21 cellular contexts compared by ENCODE assay signal in genomic region chr12:127398026-127398715, GRCh38.
A peak's percentile ranks its signal among the peaks of the same experiment; 100 is the strongest.
DNase-seq lines count a peak whose midpoint lies in the region; ATAC-seq and TF ChIP-seq lines count a peak whose summit lies in the region.
"Had no signal": no experiment of that assay in that cellular context is flagged by ENCODE, and none has a peak within 500 bp of the region (broad histone marks: within the 10 kb centered on the region; RNA-seq: fewer than 3 reads in every experiment).

No MANE protein-coding gene starts in this region.

- H3K23ac ChIP-seq in IMR-90 (ENCODE audit: low read depth, low read length): no peak overlapping the region

- TF ChIP-seq RAD21 in IMR-90 (IDR thresholded peaks at IDR 0.05; ENCODE audit: low read length): no peak

- H3K4me1 Mint-ChIP-seq in chondrocyte (ENCODE audit: low read depth): peaks cover 20% of the 10 kb centered on the region

- ATAC-seq in IMR-90 (ENCODE audit: low read depth) (no peak), foreskin keratinocyte (peak; percentile 18), Right ventricle myocardium inferior (no peak)
- ATAC-seq: A549 had no signal

- H3K36me3 Mint-ChIP-seq in chondrocyte (ENCODE audit: low read depth): no peaks in the 10 kb centered on the region

- no peaks in the 10 kb centered on the region for H3K27me3 ChIP-seq in IMR-90 (ENCODE audit: control insufficient read depth, insufficient read depth, low read length)
- no peaks in the 10 kb centered on the region for H3K27me3 ChIP-seq in foreskin keratinocyte
- H3K27me3 ChIP-seq: MG63, Peyer's patch had no signal

- H3K27me3 Mint-ChIP-seq in chondrocyte (ENCODE audit: low read depth): no peaks in the 10 kb centered on the region
- H3K27me3 Mint-ChIP-seq: CD4-positive, alpha-beta T cell had no signal

- H2BK120ac ChIP-seq in IMR-90 (ENCODE audit: low read depth, low read length): peak overlapping the region; percentile 42; the same call in 1 of the 2 replicates

- DNase-seq in EH (ENCODE audit: low read depth) (peak; percentile 32), IMR-90 (peak; percentile 28), SW480 (ENCODE audit: low spot score) (peak; percentile 7), foreskin keratinocyte (peak in 1 of 2 donors; percentile 55), NCI-H1092 (lab: John Stamatoyannopoulos, UW) (no peak), Right ventricle myocardium inferior (ENCODE audit: missing footprints) (no peak), cerebellar nuclear complex (lab: John Stamatoyannopoulos, UW) (no peak), chondrocyte (ENCODE audit: low spot score) (no peak)
- DNase-seq: CD4-positive, alpha-beta T cell; DMS153; MG63; NCI-H1105 treated with DMSO at 0.1 percent for 48 hours; NCI-H1694; NCI-H2081 treated with DMSO at 0.1 percent for 48 hours; NCI-H446 treated with DMSO at 0.1 percent for 48 hours; NCI-H69; NK-92 treated with Interleukin-12 subunit alpha and Interleukin-12 subunit beta, amount 100 ng/mL, for 24 hours; Peyer's patch; Right ventricle myocardium superior had no signal

- H4K91ac ChIP-seq in IMR-90 (ENCODE audit: insufficient read depth, low read depth, low read length): no peak overlapping the region

- H4K5ac ChIP-seq in IMR-90 (ENCODE audit: low read depth, low read length): no peak overlapping the region

- CTCF ChIA-PET in IMR-90 (lab: Yijun Ruan, JAX): no interaction called here

- no peak overlapping the region for H2BK5ac ChIP-seq in IMR-90 (ENCODE audit: low read depth, low read length, poor library complexity, severe bottlenecking)

- no peak overlapping the region for H3K4ac ChIP-seq in IMR-90 (ENCODE audit: low read depth, low read length)

- TF ChIP-seq POLR2A in IMR-90 (IDR thresholded peaks at IDR 0.05; ENCODE audit: low read depth, low read length): no peak

- H2AFZ ChIP-seq in IMR-90 (replicated peaks; ENCODE audit: low read length, poor library complexity): no peak overlapping the region

- H3K36me3 ChIP-seq in IMR-90 (ENCODE audit: control insufficient read depth, insufficient read depth, low read length): no peaks in the 10 kb centered on the region
- H3K36me3 ChIP-seq: HAP-1, Peyer's patch had no signal

- H2BK15ac ChIP-seq in IMR-90 (ENCODE audit: low read depth, low read length): no peak overlapping the region

- no peak overlapping the region for H3K27ac ChIP-seq in IMR-90 (ENCODE audit: insufficient read depth, low read length)
- no peak overlapping the region for H3K27ac ChIP-seq in foreskin keratinocyte
- H3K27ac ChIP-seq: A549, Peyer's patch had no signal

- H2BK20ac ChIP-seq in IMR-90 (ENCODE audit: low read depth, low read length): peak overlapping the region; percentile 42

- no peak overlapping the region for H3K27ac Mint-ChIP-seq in chondrocyte (ENCODE audit: unreplicated experiment)
- H3K27ac Mint-ChIP-seq: CD4-positive, alpha-beta T cell had no signal

- peaks cover 2% of the 10 kb centered on the region for H3K9me3 Mint-ChIP-seq in chondrocyte (ENCODE audit: low read depth)
- H3K9me3 Mint-ChIP-seq: CD4-positive, alpha-beta T cell had no signal

- H3K18ac ChIP-seq in IMR-90 (ENCODE audit: low read depth, low read length): peak overlapping the region; percentile 89; the same call in 1 of the 2 replicates

- no peaks in the 10 kb centered on the region for H4K20me1 ChIP-seq in IMR-90 (ENCODE audit: insufficient read depth, low read length)

- no CpG with 5 or more reads among the region's 10 CpGs for WGBS in IMR-90 (ENCODE audit: extremely low coverage in 2 of 2, insufficient read length in 1 of 2), 2 experiments

- H3K79me1 ChIP-seq in IMR-90 (ENCODE audit: low read depth in 1 of 2, low read length in 2 of 2): no peaks in the 10 kb centered on the region

- POLR2A ChIA-PET in IMR-90 (lab: Charles Lee; ENCODE audit: unreplicated experiment): no interaction called here

- H3K9me3 ChIP-seq in IMR-90 (ENCODE audit: control insufficient read depth, insufficient read depth, low read length): no peaks in the 10 kb centered on the region
- H3K9me3 ChIP-seq: A549, HAP-1, Peyer's patch had no signal

- peak overlapping the region; percentile 25; the same call in 1 of the 2 replicates for H3K4me2 ChIP-seq in IMR-90 (ENCODE audit: low read depth, low read length)
- H3K4me2 ChIP-seq: A549 had no signal

- TF ChIP-seq CTCF in IMR-90 (conservative IDR thresholded peaks at IDR 0.05; ENCODE audit: low read depth, low read length) (no peak), foreskin keratinocyte (conservative IDR thresholded peaks at IDR 0.05) (no peak), chondrocyte (IDR thresholded peaks at IDR 0.05) (no peak)

- no peak overlapping the region for H3K56ac ChIP-seq in IMR-90 (ENCODE audit: extremely low read depth, insufficient read depth, low read length)

- intact Hi-C loops in IMR-90 (cut with micrococcal nuclease) (no loop called here), Right ventricle myocardium inferior (cut with DNase I) (no loop called here)

- H3K4me3 ChIP-seq in IMR-90 (ENCODE audit: insufficient read depth, low read depth, low read length): no peak overlapping the region
- H3K4me3 ChIP-seq: A549, HAP-1, MG63, Peyer's patch had no signal

- dilution Hi-C loops in IMR-90 (cut with HindIII; ENCODE audit: low sequenced_read_pairs, unreplicated experiment): no loop called here

- BruUV-seq in IMR-90 (replicated peaks; lab: Mats Ljungman, UMichigan): no TSS peak

- H3K9ac ChIP-seq in IMR-90 (ENCODE audit: low read depth, low read length): no peak overlapping the region

- H3K14ac ChIP-seq in IMR-90 (replicated peaks; ENCODE audit: low read depth, low read length): no peak overlapping the region

- no peak overlapping the region for H3K4me3 Mint-ChIP-seq in chondrocyte (ENCODE audit: unreplicated experiment)
- H3K4me3 Mint-ChIP-seq: CD4-positive, alpha-beta T cell had no signal

- H3K4me1 ChIP-seq in IMR-90 (ENCODE audit: control insufficient read depth, insufficient read depth, low read length) (peaks cover 2% of the 10 kb centered on the region; the same call in 1 of the 2 replicates), foreskin keratinocyte (peaks cover 27% of the 10 kb centered on the region)
- H3K4me1 ChIP-seq: A549, HAP-1, Peyer's patch had no signal

- in situ Hi-C loops in IMR-90 (cut with MboI; ENCODE audit: low sequenced_read_pairs): no loop called here

- no peak overlapping the region for H2AK5ac ChIP-seq in IMR-90 (ENCODE audit: low read depth, low read length)

- H2AK9ac ChIP-seq in IMR-90 (replicated peaks; ENCODE audit: low read depth, low read length, poor library complexity): no peak overlapping the region

- H3K9me1 ChIP-seq in IMR-90 (ENCODE audit: insufficient read depth, low read length): no peaks in the 10 kb centered on the region

- no peak overlapping the region for H4K8ac ChIP-seq in IMR-90 (ENCODE audit: low read depth in 2 of 2, low read length in 2 of 2)

TF ChIP-seq in IMR-90, 13 proteins besides CTCF, POLR2A, EP300 and RAD21:
- TF ChIP-seq FOS (IDR thresholded peaks at IDR 0.05; ENCODE audit: low read depth, low read length) (no peak), RFX5 (IDR thresholded peaks at IDR 0.05; ENCODE audit: low read depth, low read length) (no peak), BHLHE40 (IDR thresholded peaks at IDR 0.05; ENCODE audit: low read depth, low read length) (no peak), MAZ (IDR thresholded peaks at IDR 0.05; ENCODE audit: borderline replicate concordance, low read depth, low read length) (no peak), USF2 (IDR thresholded peaks at IDR 0.05; ENCODE audit: low read depth, low read length) (no peak), MAFK (IDR thresholded peaks at IDR 0.05; ENCODE audit: low read depth, low read length) (no peak), CEBPB (IDR thresholded peaks at IDR 0.05; ENCODE audit: low read depth, low read length) (no peak), SMC3 (IDR thresholded peaks at IDR 0.05; ENCODE audit: low read depth, low read length) (no peak), NFE2L2 (IDR thresholded peaks at IDR 0.05; ENCODE audit: low read depth, low read length) (no peak), RCOR1 (IDR thresholded peaks at IDR 0.05; ENCODE audit: insufficient replicate concordance, low read length) (no peak), ELK1 (IDR thresholded peaks at IDR 0.05; ENCODE audit: borderline replicate concordance, low read depth, low read length) (no peak), MXI1 (IDR thresholded peaks at IDR 0.05; ENCODE audit: borderline replicate concordance, low read depth, low read length) (no peak), CHD1 (IDR thresholded peaks at IDR 0.05; ENCODE audit: low read depth, low read length) (no peak)

Comparison
In these comparisons a context has a peak if more than half of its experiments do, and no peak if none do; other contexts are left out.
1. DNase-seq: peak in EH (single experiment), IMR-90 (single experiment) and SW480 (single experiment); none in NCI-H1092 (single experiment), Right ventricle myocardium inferior (single experiment), cerebellar nuclear complex (0 of 2) and chondrocyte (single experiment).